ENCODE assay signal across 8 cellular contexts in the genomic region with DNA sequence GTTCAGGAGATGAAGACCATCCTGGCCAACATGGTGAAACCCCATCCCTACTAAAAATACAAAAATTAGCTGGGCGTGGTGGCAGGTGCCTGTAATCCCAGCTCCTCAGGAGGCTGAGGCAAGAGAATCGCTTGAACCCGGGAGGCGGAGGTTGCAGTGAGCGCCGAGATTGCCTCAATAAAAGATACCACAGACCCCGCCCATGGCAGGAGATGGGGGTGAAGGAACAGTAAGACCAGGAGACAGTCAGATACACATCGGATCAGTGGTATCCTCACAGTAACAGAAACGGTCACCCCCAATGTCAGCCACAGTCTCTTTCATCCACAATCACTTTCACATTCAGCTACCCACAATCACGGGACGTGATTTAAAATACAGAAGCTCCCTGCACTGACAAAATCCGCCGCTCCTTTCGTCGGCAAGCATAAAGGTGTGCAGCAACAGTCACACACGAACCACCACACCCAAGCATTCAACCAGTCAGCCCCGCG. TPM values are rescaled to one million over a fixed set of nuclear protein-coding genes. Genes with fewer than 3 reads are reported as not detected.
A peak's percentile ranks its signal among the peaks of the same experiment; 100 is the strongest.
DNase-seq lines count a peak whose midpoint lies in the region; ATAC-seq and TF ChIP-seq lines count a peak whose summit lies in the region.
"Not testable (repeated sequence)": the region's sequence is repeated elsewhere in the genome, so short reads cannot be mapped to it uniquely, and the experiment has no call there.

No MANE protein-coding gene starts in this region.

- intact Hi-C loops in upper lobe of right lung (cut with DNase I): not testable (repeated sequence)

- not testable (repeated sequence) for H3K27me3 ChIP-seq in iPS-15b (ENCODE audit: control insufficient read depth, insufficient read depth, low read length); osteoblast (ENCODE audit: insufficient read depth, low read length); upper lobe of right lung

- H3K4me2 ChIP-seq in osteoblast (ENCODE audit: insufficient read depth, low read length): peak overlapping the region; percentile 87

- H3K4me1 ChIP-seq in iPS-15b (ENCODE audit: control insufficient read depth, insufficient read depth, low read length); osteoblast (ENCODE audit: insufficient read depth, low read length); upper lobe of right lung: not testable (repeated sequence)

- H3K4me1 Mint-ChIP-seq in IgD-negative memory B cell: peaks cover 11 to 17% (median 14%) of the 10 kb centered on the region in 3 donors

- not testable (repeated sequence) for H3K79me2 ChIP-seq in osteoblast (ENCODE audit: insufficient read depth, low read length)

- not testable (repeated sequence) for H3K9me3 ChIP-seq in iPS-15b (ENCODE audit: control insufficient read depth, insufficient read depth, low read length); osteoblast (ENCODE audit: low read depth, low read length); upper lobe of right lung

- peak overlapping the region; percentile 82 for H3K27ac ChIP-seq in VCaP
- H3K27ac ChIP-seq in caudate nucleus (ENCODE audit: low read depth, low read length): peak overlapping the region; percentile 71
- H3K27ac ChIP-seq in osteoblast (ENCODE audit: low read depth, low read length): peak overlapping the region; percentile 65
- H3K27ac ChIP-seq in upper lobe of right lung: peak overlapping the region; percentile 85

- not testable (repeated sequence) for H3K27me3 Mint-ChIP-seq in IgD-negative memory B cell

- H3K27ac Mint-ChIP-seq in IgD-negative memory B cell: peak overlapping the region; percentile 86 to 100 (median 89)

- not testable (repeated sequence) for H3K36me3 Mint-ChIP-seq in IgD-negative memory B cell

- H3K4me3 Mint-ChIP-seq in IgD-negative memory B cell: peak overlapping the region; percentile 91 to 100 (median 99)

- peak overlapping the region; percentile 100 for H2AFZ ChIP-seq in osteoblast (ENCODE audit: low read length)

- peak overlapping the region; percentile 62 for H3K9ac ChIP-seq in iPS-15b (ENCODE audit: low read depth, low read length)

- H3K36me3 ChIP-seq in iPS-15b (ENCODE audit: control insufficient read depth, insufficient read depth, low read length); osteoblast (ENCODE audit: insufficient read depth, low read length); upper lobe of right lung: not testable (repeated sequence)

- not testable (repeated sequence) for H4K20me1 ChIP-seq in osteoblast (ENCODE audit: insufficient read depth, low read length)

- not testable (repeated sequence) for TF ChIP-seq CTCF in VCaP (conservative IDR thresholded peaks at IDR 0.05); osteoblast (IDR thresholded peaks at IDR 0.05; ENCODE audit: extremely low read depth, low read depth, low read length); upper lobe of right lung (IDR thresholded peaks at IDR 0.05)

- ATAC-seq in GM18519 (IDR thresholded peaks at IDR 0.05; ENCODE audit: low FRiP score, unreplicated experiment): peak; percentile 7
- peak; percentile 10 for ATAC-seq in HG02571 (IDR thresholded peaks at IDR 0.05; ENCODE audit: unreplicated experiment)
- not testable (repeated sequence) for ATAC-seq in upper lobe of right lung

- peaks cover 0 to 17% (median 8%) of the 10 kb centered on the region in 3 donors for H3K9me3 Mint-ChIP-seq in IgD-negative memory B cell

- H3K4me3 ChIP-seq in iPS-15b (ENCODE audit: low read depth, low read length) (peak overlapping the region; percentile 82), osteoblast (ENCODE audit: insufficient read depth, low read length) (peak overlapping the region; percentile 86), upper lobe of right lung (peak overlapping the region; percentile 79)

- DNase-seq in caudate nucleus (lab: John Stamatoyannopoulos, UW): peak in 5 of 61 donors; percentile 29 to 54 (median 53)
- DNase-seq in osteoblast (ENCODE audit: insufficient read length, low spot score, missing footprints); upper lobe of right lung: not testable (repeated sequence)

RNA-seq across cellular contexts. Expression of gene ZNF527, which starts 0.5 kb away (rescaled TPM):
- 10.4 TPM for polyA plus RNA-seq in IgD-negative memory B cell
- 5.4 and 7.4 TPM in 2 replicates for total RNA-seq in osteoblast
- total RNA-seq in upper lobe of right lung: 6.3 TPM
